In genomic region chr12:25361511-25361910, GRCh38 we compare ENCODE assay signal across 25 cellular contexts.
"Had no signal": no experiment of that assay in that cellular context is flagged by ENCODE, and none has a peak within 500 bp of the region (broad histone marks: within the 10 kb centered on the region; RNA-seq: fewer than 3 reads in every experiment).

No MANE protein-coding gene starts in this region.

- H3K27me3 ChIP-seq: colonic mucosa, stomach, testis, tibial artery, upper lobe of left lung had no signal

- H3K36me3 Mint-ChIP-seq: mesothelial cell of epicardium; naive B cell; natural killer cell treated with Interleukin-12 subunit alpha and Interleukin-12 subunit beta and Interleukin-15 and Interleukin-18, amount 100 ng/mL, for 72 hours; stimulated activated effector memory CD8-positive, alpha-beta T cell treated with anti-CD3 and anti-CD28 coated beads, Interleukin-12 subunit alpha, Interleukin-12 subunit beta, amount 100 ng/mL, for 72 hours had no signal

- H3K27ac ChIP-seq: colonic mucosa, parathyroid adenoma, stomach, testis, tibial artery, upper lobe of left lung had no signal

- H3K4me1 ChIP-seq: colonic mucosa, parathyroid adenoma, tibial artery, upper lobe of left lung had no signal

- H3K27ac Mint-ChIP-seq: dendritic cell treated with granulocyte-macrophage colony-stimulating factor and Interleukin-4, amounts not matched to agents 40 ng/mL and 50 ng/mL, for 4 days; memory B cell; mesothelial cell of epicardium; progenitor cell of endocrine pancreas; stimulated activated effector memory CD8-positive, alpha-beta T cell treated with anti-CD3 and anti-CD28 coated beads, Interleukin-12 subunit alpha, Interleukin-12 subunit beta, amount 100 ng/mL, for 72 hours had no signal

- H3K9ac ChIP-seq: parathyroid adenoma had no signal

- H3K79me2 ChIP-seq: parathyroid adenoma had no signal

- H3K9me3 ChIP-seq: colonic mucosa, mucosa of descending colon, stomach, testis, tibial artery, upper lobe of left lung had no signal

- ATAC-seq: left lobe of liver; mucosa of descending colon; natural killer cell treated with Interleukin-12 subunit alpha and Interleukin-12 subunit beta and Interleukin-15 and Interleukin-18, amount 100 ng/mL, for 72 hours; sciatic nerve; stimulated activated effector memory CD8-positive, alpha-beta T cell treated with anti-CD3 and anti-CD28 coated beads, Interleukin-12 subunit alpha, Interleukin-12 subunit beta, amount 100 ng/mL, for 72 hours had no signal

- H3K36me3 ChIP-seq: colonic mucosa, stomach, tibial artery, upper lobe of left lung had no signal

- H3K27me3 Mint-ChIP-seq: dendritic cell treated with granulocyte-macrophage colony-stimulating factor and Interleukin-4, amounts not matched to agents 40 ng/mL and 50 ng/mL, for 4 days; naive B cell; natural killer cell treated with Interleukin-12 subunit alpha and Interleukin-12 subunit beta and Interleukin-15 and Interleukin-18, amount 100 ng/mL, for 72 hours; progenitor cell of endocrine pancreas had no signal

- H3K4me3 Mint-ChIP-seq: dendritic cell treated with granulocyte-macrophage colony-stimulating factor and Interleukin-4, amounts not matched to agents 40 ng/mL and 50 ng/mL, for 4 days; memory B cell; mesothelial cell of epicardium; natural killer cell treated with Interleukin-12 subunit alpha and Interleukin-12 subunit beta and Interleukin-15 and Interleukin-18, amount 100 ng/mL, for 72 hours; neural crest cell; stimulated activated effector memory CD8-positive, alpha-beta T cell treated with anti-CD3 and anti-CD28 coated beads, Interleukin-12 subunit alpha, Interleukin-12 subunit beta, amount 100 ng/mL, for 72 hours had no signal

- H3K9me3 Mint-ChIP-seq: dendritic cell treated with granulocyte-macrophage colony-stimulating factor and Interleukin-4, amounts not matched to agents 40 ng/mL and 50 ng/mL, for 4 days; memory B cell; mesothelial cell of epicardium; natural killer cell treated with Interleukin-12 subunit alpha and Interleukin-12 subunit beta and Interleukin-15 and Interleukin-18, amount 100 ng/mL, for 72 hours; neural crest cell; stimulated activated effector memory CD8-positive, alpha-beta T cell treated with anti-CD3 and anti-CD28 coated beads, Interleukin-12 subunit alpha, Interleukin-12 subunit beta, amount 100 ng/mL, for 72 hours had no signal

- H3K4me3 ChIP-seq: colonic mucosa, lung, mucosa of descending colon, stomach, testis, tibial artery, upper lobe of left lung had no signal

- DNase-seq: colonic mucosa; effector CD8-positive, alpha-beta T cell; erythroblast; hypothalamus; kidney; mucosa of descending colon; naive B cell; stimulated activated CD4-positive, alpha-beta T cell treated with anti-CD3 and anti-CD28 coated beads, Interleukin-2, amount 100 ng/mL, for 24 hours; stimulated activated CD4-positive, alpha-beta T cell treated with anti-CD3 and anti-CD28 coated beads, Interleukin-4, amount 100 ng/mL, for 24 hours; stimulated activated naive CD4-positive, alpha-beta T cell treated with Interleukin-2 at 50 U/mL for 16 hours; stomach; testis; tibial artery; upper lobe of left lung had no signal

- H2AFZ ChIP-seq: parathyroid adenoma had no signal
